18 cellular contexts compared by ENCODE assay signal in genomic region chr13:57137631-57138030, GRCh38. TPM values are rescaled to one million over a fixed set of nuclear protein-coding genes. Genes with fewer than 3 reads are reported as not detected.
DNase-seq lines count a peak whose midpoint lies in the region; ATAC-seq and TF ChIP-seq lines count a peak whose summit lies in the region.
"Had no signal": no experiment of that assay in that cellular context is flagged by ENCODE, and none has a peak within 500 bp of the region (broad histone marks: within the 10 kb centered on the region; RNA-seq: fewer than 3 reads in every experiment).

No MANE protein-coding gene starts in this region.

- no peaks in the 10 kb centered on the region for H3K9me3 Mint-ChIP-seq in nephron

- 23% methylated on average over 3 of the region's 3 CpGs for WGBS in mammary epithelial cell (ENCODE audit: low coverage, missing lambda C conversion rate)

- peak overlapping the region; percentile 50 to 71 (median 57) for H3K4me3 Mint-ChIP-seq in nephron
- H3K4me3 Mint-ChIP-seq: CD8-positive, alpha-beta T cell had no signal

- H3K9me3 ChIP-seq in mammary epithelial cell (replicated peaks; ENCODE audit: insufficient read depth, low read length) (peaks cover 4% of the 10 kb centered on the region), tibial artery (no peaks in the 10 kb centered on the region)
- H3K9me3 ChIP-seq: A549, BE2C had no signal

- H3K4me2 ChIP-seq in mammary epithelial cell (ENCODE audit: insufficient read depth, low read depth, low read length) = no peak overlapping the region
- H3K4me2 ChIP-seq: A549 had no signal

- no peaks in the 10 kb centered on the region for H3K36me3 ChIP-seq in mammary epithelial cell (ENCODE audit: insufficient read depth, low read length)
- no peaks in the 10 kb centered on the region for H3K36me3 ChIP-seq in tibial artery
- H3K36me3 ChIP-seq: BE2C had no signal

- no peak overlapping the region for H2AFZ ChIP-seq in mammary epithelial cell (ENCODE audit: low read depth, low read length)
- H2AFZ ChIP-seq: GM23248 had no signal

- in situ Hi-C loops in mammary epithelial cell (cut with MboI; ENCODE audit: low sequenced_read_pairs in 2 of 2) = no loop called here

- no peak overlapping the region for H3K9ac ChIP-seq in mammary epithelial cell (ENCODE audit: insufficient read depth, low read length)
- H3K9ac ChIP-seq: GM23248 had no signal

- H3K79me2 ChIP-seq in mammary epithelial cell (ENCODE audit: insufficient read depth, low read length) = no peaks in the 10 kb centered on the region

- H3K4me1 Mint-ChIP-seq in nephron = no peaks in the 10 kb centered on the region

- no peaks in the 10 kb centered on the region for H3K4me1 ChIP-seq in mammary epithelial cell (ENCODE audit: insufficient read depth, low read length)
- no peaks in the 10 kb centered on the region for H3K4me1 ChIP-seq in tibial artery
- H3K4me1 ChIP-seq: A549, BE2C had no signal

- intact Hi-C loops in mammary epithelial cell (cut with micrococcal nuclease) = no loop called here
- intact Hi-C loops in tibial artery (cut with DNase I; ENCODE audit: low total_unique reads) = no loop called here

- peak; percentile 94 for ATAC-seq in left lobe of liver
- ATAC-seq: A549; CD8-positive, alpha-beta T cell had no signal

- H3K27ac Mint-ChIP-seq in nephron = peak overlapping the region; percentile 59 to 85 (median 77)
- H3K27ac Mint-ChIP-seq: CD8-positive, alpha-beta T cell had no signal

- H3K27me3 ChIP-seq in mammary epithelial cell (ENCODE audit: insufficient read depth, low read length) = no peaks in the 10 kb centered on the region
- H3K27me3 ChIP-seq in tibial artery = no peaks in the 10 kb centered on the region
- H3K27me3 ChIP-seq: BE2C had no signal

- H4K20me1 ChIP-seq in mammary epithelial cell (ENCODE audit: insufficient read depth, low read length) = no peaks in the 10 kb centered on the region

- TF ChIP-seq CTCF in epithelial cell of proximal tubule (conservative IDR thresholded peaks at IDR 0.05; ENCODE audit: low read depth, low read length) = no peak
- TF ChIP-seq CTCF in nephron (IDR thresholded peaks at IDR 0.05; ENCODE audit: unreplicated experiment in 3 of 3) = no peak
- TF ChIP-seq CTCF in mammary epithelial cell (conservative IDR thresholded peaks at IDR 0.05 in 1 of 2, IDR thresholded peaks at IDR 0.05 in 1 of 2; ENCODE audit: extremely low read depth in 1 of 2, insufficient read depth in 1 of 2, low read depth in 1 of 2, low read length in 2 of 2) = no peak
- TF ChIP-seq CTCF in tibial artery (IDR thresholded peaks at IDR 0.05) = no peak

- dilution Hi-C loops in mammary epithelial cell (cut with HindIII; ENCODE audit: low sequenced_read_pairs) = no loop called here

- CTCF ChIA-PET in mammary epithelial cell (lab: Charles Lee; ENCODE audit: low non-redundant PET) = no interaction called here

- H3K4me3 ChIP-seq in epithelial cell of proximal tubule (ENCODE audit: low read depth, low read length) (no peak overlapping the region), mammary epithelial cell (replicated peaks in 1 of 3; ENCODE audit: insufficient read depth in 1 of 3, low read depth in 2 of 3, low read length in 3 of 3) (no peak overlapping the region), tibial artery (no peak overlapping the region)
- H3K4me3 ChIP-seq: A549, GM23248 had no signal

- H3K36me3 Mint-ChIP-seq in nephron (ENCODE audit: low read depth) = no peaks in the 10 kb centered on the region
- H3K36me3 Mint-ChIP-seq: CD8-positive, alpha-beta T cell had no signal

- peak; percentile 2 for DNase-seq in epithelial cell of proximal tubule (ENCODE audit: low read depth)
- no peak for DNase-seq in left lobe of liver (ENCODE audit: low spot score)
- no peak for DNase-seq in mammary epithelial cell
- no peak for DNase-seq in stimulated activated naive CD4-positive, alpha-beta T cell treated with Interleukin-2 at 50 U/mL for 16 hours (lab: John Stamatoyannopoulos, UW)
- DNase-seq in tibial artery = no peak
- DNase-seq: BE2C; CD8-positive, alpha-beta T cell; COR-L47; DMS153; DMS79 treated with DMSO at 0.1 percent for 48 hours; EL; GM23248; H7 had no signal

- no TSS peak for BruUV-seq in mammary epithelial cell (replicated peaks; lab: Mats Ljungman, UMichigan)

- H3K27me3 Mint-ChIP-seq in nephron (ENCODE audit: low read depth) = no peaks in the 10 kb centered on the region

- H3K27ac ChIP-seq in mammary epithelial cell (ENCODE audit: insufficient read depth, low read depth, low read length) (no peak overlapping the region), tibial artery (no peak overlapping the region)
- H3K27ac ChIP-seq: A549, C4-2B, GM23248, HL-60 had no signal

RNA-seq across cellular contexts. Expression of gene PRR20A, which starts 3.1 kb away (rescaled TPM):
- total RNA-seq in epithelial cell of proximal tubule (not detected in 2 replicates), left lobe of liver (not detected), mammary epithelial cell (not detected)
- polyA plus RNA-seq in mammary epithelial cell = not detected
- polyA minus RNA-seq in mammary epithelial cell = not detected
- total RNA-seq: CD8-positive, alpha-beta T cell; GM23248; H7 had no signal
- polyA plus RNA-seq: A549, AG04450, GM23248 had no signal

RNA-seq across cellular contexts. Expression of gene PRR20B, which starts 9.7 kb away (rescaled TPM):
- not detected in 2 replicates for total RNA-seq in epithelial cell of proximal tubule
- total RNA-seq in left lobe of liver = not detected
- not detected for total RNA-seq in mammary epithelial cell
- not detected for polyA plus RNA-seq in mammary epithelial cell
- not detected for polyA minus RNA-seq in mammary epithelial cell
- total RNA-seq: CD8-positive, alpha-beta T cell; GM23248; H7 had no signal
- polyA plus RNA-seq: A549, AG04450, GM23248 had no signal

RNA-seq across cellular contexts. Expression of gene PRR20C, which starts 16.2 kb away (rescaled TPM):
- not detected in 2 replicates for total RNA-seq in epithelial cell of proximal tubule
- total RNA-seq in left lobe of liver = not detected
- not detected for total RNA-seq in mammary epithelial cell
- polyA plus RNA-seq in mammary epithelial cell = not detected
- not detected for polyA minus RNA-seq in mammary epithelial cell
- total RNA-seq: CD8-positive, alpha-beta T cell; GM23248; H7 had no signal
- polyA plus RNA-seq: A549, AG04450, GM23248 had no signal

RNA-seq across cellular contexts. Expression of gene PRR20D, which starts 22.8 kb away (rescaled TPM):
- not detected in 2 replicates for total RNA-seq in epithelial cell of proximal tubule
- total RNA-seq in left lobe of liver = not detected
- not detected for total RNA-seq in mammary epithelial cell
- polyA plus RNA-seq in mammary epithelial cell = not detected
- polyA minus RNA-seq in mammary epithelial cell = not detected
- total RNA-seq: CD8-positive, alpha-beta T cell; GM23248; H7 had no signal
- polyA plus RNA-seq: A549, AG04450, GM23248 had no signal

RNA-seq across cellular contexts. Expression of gene PRR20E, which starts 29.4 kb away (rescaled TPM):
- not detected in 2 replicates for total RNA-seq in epithelial cell of proximal tubule
- not detected for total RNA-seq in left lobe of liver
- total RNA-seq in mammary epithelial cell = not detected
- not detected for polyA plus RNA-seq in mammary epithelial cell
- polyA minus RNA-seq in mammary epithelial cell = not detected
- total RNA-seq: CD8-positive, alpha-beta T cell; GM23248; H7 had no signal
- polyA plus RNA-seq: A549, AG04450, GM23248 had no signal
